Comparison of ENCODE assay signal across 10 cellular contexts in the genomic region with DNA sequence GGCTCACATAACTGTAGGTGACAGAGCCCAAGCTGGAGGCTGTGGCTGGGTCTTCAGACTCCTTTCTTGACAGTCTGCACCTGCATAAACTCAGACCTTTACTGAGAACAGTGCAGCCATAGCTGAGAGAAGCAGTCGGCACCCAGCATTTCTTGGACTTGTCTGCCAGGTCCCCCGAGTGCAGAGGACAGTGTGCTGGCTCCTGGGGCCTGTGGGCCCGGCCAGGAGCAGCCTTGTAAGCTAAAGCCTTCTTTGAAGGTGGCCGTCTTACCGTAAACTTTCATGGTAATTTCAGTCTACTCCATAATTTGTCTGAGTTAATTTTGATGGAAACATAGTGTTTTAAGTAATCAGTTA.
DNase-seq lines count a peak whose midpoint lies in the region; ATAC-seq and TF ChIP-seq lines count a peak whose summit lies in the region.
"Had no signal": no experiment of that assay in that cellular context is flagged by ENCODE, and none has a peak within 500 bp of the region (broad histone marks: within the 10 kb centered on the region; RNA-seq: fewer than 3 reads in every experiment).

No MANE protein-coding gene starts in this region.

- intact Hi-C loops in breast epithelium (cut with DNase I; ENCODE audit: low total_unique reads) (loop anchor here (5.0 kb wide), 1 partner anchor 34 kb away; no protein-coding TSS in a partner anchor), mammary epithelial cell (cut with micrococcal nuclease) (no loop called here)

- H3K36me3 ChIP-seq in breast epithelium (no peaks in the 10 kb centered on the region), mammary epithelial cell (ENCODE audit: insufficient read depth, low read length) (peaks cover 5% of the 10 kb centered on the region), muscle layer of duodenum (ENCODE audit: control insufficient read depth in 1 of 2, insufficient read depth in 2 of 2, low read length in 2 of 2) (no peaks in the 10 kb centered on the region), upper lobe of left lung (no peaks in the 10 kb centered on the region)

- H3K79me2 ChIP-seq in mammary epithelial cell (ENCODE audit: insufficient read depth, low read length) = peaks cover 99% of the 10 kb centered on the region

- H3K4me1 Mint-ChIP-seq in activated naive CD8-positive, alpha-beta T cell treated with anti-CD3 and anti-CD28 coated beads for 36 hours = peaks cover 92% of the 10 kb centered on the region

- CTCF ChIA-PET in mammary epithelial cell (lab: Charles Lee; ENCODE audit: low non-redundant PET) = no interaction called here

- TF ChIP-seq CTCF in breast epithelium (IDR thresholded peaks at IDR 0.05) (no peak), mammary epithelial cell (conservative IDR thresholded peaks at IDR 0.05 in 1 of 2, IDR thresholded peaks at IDR 0.05 in 1 of 2; ENCODE audit: extremely low read depth in 1 of 2, insufficient read depth in 1 of 2, low read depth in 1 of 2, low read length in 2 of 2) (no peak), upper lobe of left lung (IDR thresholded peaks at IDR 0.05) (no peak)

- H3K9ac ChIP-seq in mammary epithelial cell (ENCODE audit: insufficient read depth, low read length) = no peak overlapping the region

- H3K9me3 ChIP-seq in breast epithelium (no peaks in the 10 kb centered on the region), mammary epithelial cell (replicated peaks; ENCODE audit: insufficient read depth, low read length) (no peaks in the 10 kb centered on the region), muscle layer of duodenum (ENCODE audit: control insufficient read depth in 1 of 2, low read length in 2 of 2) (no peaks in the 10 kb centered on the region), upper lobe of left lung (no peaks in the 10 kb centered on the region)

- H3K36me3 Mint-ChIP-seq in activated naive CD8-positive, alpha-beta T cell treated with anti-CD3 and anti-CD28 coated beads for 36 hours = peaks cover 18% of the 10 kb centered on the region

- dilution Hi-C loops in mammary epithelial cell (cut with HindIII; ENCODE audit: low sequenced_read_pairs) = no loop called here

- no peak overlapping the region for H2AFZ ChIP-seq in mammary epithelial cell (ENCODE audit: low read depth, low read length)

- no peak for TF ChIP-seq EP300 in upper lobe of left lung (IDR thresholded peaks at IDR 0.05)

- no peak overlapping the region for H3K4me2 ChIP-seq in mammary epithelial cell (ENCODE audit: insufficient read depth, low read depth, low read length)

- H3K4me1 ChIP-seq in breast epithelium (peaks cover 22 to 46% of the 10 kb centered on the region in 2 donors), mammary epithelial cell (ENCODE audit: insufficient read depth, low read length) (peaks cover 78% of the 10 kb centered on the region), muscle layer of duodenum (ENCODE audit: control insufficient read depth in 1 of 2, insufficient read depth in 2 of 2, low read length in 2 of 2) (peaks cover 78 to 82% of the 10 kb centered on the region in 2 donors), upper lobe of left lung (peaks cover 92 to 100% (median 99%) of the 10 kb centered on the region in 4 donors)

- H3K27ac ChIP-seq in breast epithelium (peak overlapping the region; percentile 29 to 60), mammary epithelial cell (ENCODE audit: insufficient read depth, low read depth, low read length) (no peak overlapping the region), muscle layer of duodenum (ENCODE audit: low read length) (peak overlapping the region; percentile 74), upper lobe of left lung (peak overlapping the region; percentile 29 to 99 (median 98))

- H3K9me3 Mint-ChIP-seq in activated naive CD8-positive, alpha-beta T cell treated with anti-CD3 and anti-CD28 coated beads for 36 hours = no peaks in the 10 kb centered on the region

- no peaks in the 10 kb centered on the region for H3K27me3 Mint-ChIP-seq in activated naive CD8-positive, alpha-beta T cell treated with anti-CD3 and anti-CD28 coated beads for 36 hours

- peak overlapping the region; percentile 97 for H3K27ac Mint-ChIP-seq in activated naive CD8-positive, alpha-beta T cell treated with anti-CD3 and anti-CD28 coated beads for 36 hours

- in situ Hi-C loops in mammary epithelial cell (cut with MboI; ENCODE audit: low sequenced_read_pairs in 2 of 2) = no loop called here

- BruUV-seq in mammary epithelial cell (replicated peaks; lab: Mats Ljungman, UMichigan) = no TSS peak

- no peak for ATAC-seq in upper lobe of left lung (ENCODE audit: low FRiP score in 2 of 2)
- ATAC-seq: K562, sciatic nerve had no signal

- TF ChIP-seq POLR2A in breast epithelium (IDR thresholded peaks at IDR 0.05) (no peak), upper lobe of left lung (IDR thresholded peaks at IDR 0.05) (no peak)

- WGBS in mammary epithelial cell (ENCODE audit: low coverage, missing lambda C conversion rate) = 96% methylated on average over 5 of the region's 5 CpGs
- WGBS in upper lobe of left lung, 2 donors = 29 to 53% methylated on average over 3 to 5 of the region's 5 CpGs

- peak overlapping the region; percentile 97 for H3K4me3 Mint-ChIP-seq in activated naive CD8-positive, alpha-beta T cell treated with anti-CD3 and anti-CD28 coated beads for 36 hours

- H3K27me3 ChIP-seq in breast epithelium (no peaks in the 10 kb centered on the region), mammary epithelial cell (ENCODE audit: insufficient read depth, low read length) (no peaks in the 10 kb centered on the region), muscle layer of duodenum (ENCODE audit: low read depth, low read length) (no peaks in the 10 kb centered on the region), upper lobe of left lung (no peaks in the 10 kb centered on the region)

- no peak overlapping the region for H3K4me3 ChIP-seq in breast epithelium
- no peak overlapping the region for H3K4me3 ChIP-seq in mammary epithelial cell (replicated peaks in 1 of 3; ENCODE audit: insufficient read depth in 1 of 3, low read depth in 2 of 3, low read length in 3 of 3)
- peak overlapping the region in 1 of 2 donors; percentile 8 for H3K4me3 ChIP-seq in muscle layer of duodenum (ENCODE audit: low read depth in 1 of 2, low read length in 2 of 2)
- H3K4me3 ChIP-seq in upper lobe of left lung = no peak overlapping the region
- H3K4me3 ChIP-seq: K562 had no signal

- DNase-seq in breast epithelium (ENCODE audit: low spot score in 2 of 2) (no peak), mammary epithelial cell (no peak), upper lobe of left lung (no peak), midbrain (lab: John Stamatoyannopoulos, UW) (no peak), NCI-H1092 (lab: John Stamatoyannopoulos, UW) (no peak), amniotic stem cell (lab: John Stamatoyannopoulos, UW) (no peak)
- no peak for DNase-seq in activated naive CD8-positive, alpha-beta T cell treated with anti-CD3 and anti-CD28 coated beads for 36 hours

- H4K20me1 ChIP-seq in mammary epithelial cell (ENCODE audit: insufficient read depth, low read length) = peaks cover 16% of the 10 kb centered on the region
